In genomic region chr19:12783226-12783848, GRCh38 we compare ENCODE assay signal across 1 cellular context.
TF ChIP-seq lines count a peak whose summit lies in the region.

No MANE protein-coding gene starts in this region.

TF ChIP-seq in A549, 52 proteins besides CTCF, POLR2A, EP300 and RAD21 (continued from another document):
- TF ChIP-seq POLR2AphosphoS2 (conservative IDR thresholded peaks at IDR 0.05; ENCODE audit: low read length): no peak
- TF ChIP-seq EHF (CRISPR knock-in tag; IDR thresholded peaks at IDR 0.05): 0 out of 2 replicates have a peak, but pooled peaks have one; percentile 51
- no peak for TF ChIP-seq ATOH8 (CRISPR knock-in tag; IDR thresholded peaks at IDR 0.05; ENCODE audit: low read depth)
- TF ChIP-seq RNF2 (IDR thresholded peaks at IDR 0.05; ENCODE audit: borderline replicate concordance, low read depth): no peak
- TF ChIP-seq HOXA7 (CRISPR knock-in tag; IDR thresholded peaks at IDR 0.05): peak; percentile 59; the same call in 1 of the 2 replicates
- no peak for TF ChIP-seq NFE2L2 (conservative IDR thresholded peaks at IDR 0.05; ENCODE audit: low read length)
- 0 out of 2 replicates have a peak, but pooled peaks have one; percentile 23 for TF ChIP-seq HOXB5 (CRISPR knock-in tag; IDR thresholded peaks at IDR 0.05)
- no peak for TF ChIP-seq PBX3 (IDR thresholded peaks at IDR 0.05)
- TF ChIP-seq HEYL (CRISPR knock-in tag; IDR thresholded peaks at IDR 0.05): no peak
- TF ChIP-seq ZNF302 (CRISPR knock-in tag; IDR thresholded peaks at IDR 0.05): no peak
- no peak for TF ChIP-seq HMGXB4 (CRISPR knock-in tag; IDR thresholded peaks at IDR 0.05; ENCODE audit: borderline replicate concordance)
- TF ChIP-seq TP53 (CRISPR knock-in tag; IDR thresholded peaks at IDR 0.05): no peak
- no peak for TF ChIP-seq SMC3 (IDR thresholded peaks at IDR 0.05)
- no peak for TF ChIP-seq PHF8 (IDR thresholded peaks at IDR 0.05; ENCODE audit: borderline replicate concordance, low read depth)
